21 cellular contexts compared by ENCODE assay signal in genomic region chr1:60960846-60961542, GRCh38.
DNase-seq lines count a peak whose midpoint lies in the region; ATAC-seq, FAIRE-seq and TF ChIP-seq lines count a peak whose summit lies in the region.
"Had no signal": no experiment of that assay in that cellular context is flagged by ENCODE, and none has a peak within 500 bp of the region (broad histone marks: within the 10 kb centered on the region; RNA-seq: fewer than 3 reads in every experiment).

No MANE protein-coding gene starts in this region.

- DNase-seq in EL (peak; percentile 45), MG63 (peak; percentile 6), bronchial epithelial cell (ENCODE audit: low read depth) (peak; percentile 70), NCI-H82 treated with DMSO at 0.1 percent for 48 hours (lab: John Stamatoyannopoulos, UW; ENCODE audit: unreplicated experiment) (no peak), T-helper 2 cell (no peak)
- DNase-seq in naive thymus-derived CD4-positive, alpha-beta T cell = no peak
- no peak for DNase-seq in CD4-positive, alpha-beta memory T cell
- no peak for DNase-seq in central memory CD4-positive, alpha-beta T cell
- DNase-seq: activated CD4-positive, CD25-positive, alpha-beta regulatory T cell; activated T-cell treated with anti-CD3 and anti-CD28 coated beads for 4 hours; dorsolateral prefrontal cortex; foreskin melanocyte; H7; NCI-H524 treated with DMSO at 0.1 percent for 48 hours; retina; stimulated activated CD4-positive, alpha-beta T cell treated with anti-CD3 and anti-CD28 coated beads, Interleukin-4, amount 100 ng/mL, for 24 hours; stimulated activated naive CD4-positive, alpha-beta T cell treated with Interleukin-2 at 50 U/mL for 16 hours had no signal

- no peak overlapping the region for H3K4me3 Mint-ChIP-seq in naive thymus-derived CD4-positive, alpha-beta T cell
- peak overlapping the region in 1 of 8 donors; percentile 16 for H3K4me3 Mint-ChIP-seq in CD4-positive, alpha-beta memory T cell

- peaks cover 0 to 36% (median 12%) of the 10 kb centered on the region in 11 donors for H3K9me3 Mint-ChIP-seq in naive thymus-derived CD4-positive, alpha-beta T cell
- H3K9me3 Mint-ChIP-seq in CD4-positive, alpha-beta memory T cell = peaks cover 2 to 36% (median 18%) of the 10 kb centered on the region in 8 donors

- ATAC-seq in naive thymus-derived CD4-positive, alpha-beta T cell = peak; percentile 40

- H3K27me3 Mint-ChIP-seq in naive thymus-derived CD4-positive, alpha-beta T cell = peaks cover 1 to 39% (median 29%) of the 10 kb centered on the region in 5 donors
- peaks cover 9 to 20% of the 10 kb centered on the region in 2 donors for H3K27me3 Mint-ChIP-seq in CD4-positive, alpha-beta memory T cell

- no peak overlapping the region for H3K27ac Mint-ChIP-seq in naive thymus-derived CD4-positive, alpha-beta T cell
- no peak overlapping the region for H3K27ac Mint-ChIP-seq in CD4-positive, alpha-beta memory T cell

- POLR2A ChIA-PET in naive thymus-derived CD4-positive, alpha-beta T cell (lab: Charles Lee) = no interaction called here
- POLR2A ChIA-PET in CD4-positive, alpha-beta memory T cell (lab: Charles Lee; ENCODE audit: partially characterized antibody) = no interaction called here

- H3K27ac ChIP-seq in naive thymus-derived CD4-positive, alpha-beta T cell (ENCODE audit: low read depth, low read length) = no peak overlapping the region
- H3K27ac ChIP-seq in CD4-positive, alpha-beta memory T cell (ENCODE audit: low read depth, low read length) = no peak overlapping the region
- H3K27ac ChIP-seq: BLaER1, dorsolateral prefrontal cortex, HL-60 had no signal

- H3K4me1 Mint-ChIP-seq in naive thymus-derived CD4-positive, alpha-beta T cell = peaks cover 0 to 2% (median 0%) of the 10 kb centered on the region in 7 donors
- no peaks in the 10 kb centered on the region for H3K4me1 Mint-ChIP-seq in CD4-positive, alpha-beta memory T cell

- FAIRE-seq in bronchial epithelial cell (lab: Jason Lieb, UNC) = no peak
- FAIRE-seq: GM18507, islet of Langerhans had no signal

- peaks cover 4% of the 10 kb centered on the region; the same call in 1 of the 2 replicates for H3K9me3 ChIP-seq in MG63
- H3K9me3 ChIP-seq in naive thymus-derived CD4-positive, alpha-beta T cell (ENCODE audit: control insufficient read depth in 2 of 3, low read length in 3 of 3) = peaks cover 0 to 12% (median 0%) of the 10 kb centered on the region in 3 experiments
- peaks cover 0 to 3% of the 10 kb centered on the region in 2 donors for H3K9me3 ChIP-seq in CD4-positive, alpha-beta memory T cell (ENCODE audit: control insufficient read depth in 1 of 2, low read length in 2 of 2)

- intact Hi-C loops in naive thymus-derived CD4-positive, alpha-beta T cell (cut with micrococcal nuclease) = no loop called here
- intact Hi-C loops in CD4-positive, alpha-beta memory T cell (cut with micrococcal nuclease) = no loop called here

- TF ChIP-seq CTCF in bronchial epithelial cell (IDR thresholded peaks at IDR 0.05; ENCODE audit: insufficient read depth, low read length, severe bottlenecking) = no peak

- no peaks in the 10 kb centered on the region for H3K4me1 ChIP-seq in naive thymus-derived CD4-positive, alpha-beta T cell (ENCODE audit: control insufficient read depth in 2 of 2, insufficient read depth in 2 of 2, low read length in 2 of 2)
- H3K4me1 ChIP-seq in CD4-positive, alpha-beta memory T cell (ENCODE audit: insufficient read depth, low read length) = no peaks in the 10 kb centered on the region
- H3K4me1 ChIP-seq: BLaER1 had no signal

- H3K27me3 ChIP-seq in MG63 (no peaks in the 10 kb centered on the region; the same call in 1 of the 2 replicates), bronchial epithelial cell (ENCODE audit: control insufficient read depth, insufficient read depth, low read length) (no peaks in the 10 kb centered on the region)
- H3K27me3 ChIP-seq in naive thymus-derived CD4-positive, alpha-beta T cell (ENCODE audit: control insufficient read depth in 2 of 2, insufficient read depth in 2 of 2, low read length in 2 of 2) = no peaks in the 10 kb centered on the region
- no peaks in the 10 kb centered on the region for H3K27me3 ChIP-seq in CD4-positive, alpha-beta memory T cell (ENCODE audit: insufficient read depth, low read length)
- H3K27me3 ChIP-seq: BLaER1, dorsolateral prefrontal cortex had no signal

- H3K36me3 ChIP-seq in MG63 (no peaks in the 10 kb centered on the region), bronchial epithelial cell (ENCODE audit: control insufficient read depth, insufficient read depth, low read length) (no peaks in the 10 kb centered on the region)
- no peaks in the 10 kb centered on the region for H3K36me3 ChIP-seq in naive thymus-derived CD4-positive, alpha-beta T cell (ENCODE audit: control insufficient read depth in 2 of 3, insufficient read depth in 3 of 3, low read length in 3 of 3)
- H3K36me3 ChIP-seq in CD4-positive, alpha-beta memory T cell (ENCODE audit: insufficient read depth, low read length) = no peaks in the 10 kb centered on the region
- H3K36me3 ChIP-seq: BLaER1 had no signal

- peaks cover 0 to 5% (median 0%) of the 10 kb centered on the region in 5 donors for H3K36me3 Mint-ChIP-seq in naive thymus-derived CD4-positive, alpha-beta T cell
- no peaks in the 10 kb centered on the region for H3K36me3 Mint-ChIP-seq in CD4-positive, alpha-beta memory T cell

- H3K4me3 ChIP-seq in MG63 (no peak overlapping the region), bronchial epithelial cell (ENCODE audit: low read depth, low read length) (no peak overlapping the region)
- no peak overlapping the region for H3K4me3 ChIP-seq in naive thymus-derived CD4-positive, alpha-beta T cell (ENCODE audit: low read length)
- no peak overlapping the region for H3K4me3 ChIP-seq in CD4-positive, alpha-beta memory T cell (ENCODE audit: low read length in 2 of 2)
- H3K4me3 ChIP-seq: BLaER1, dorsolateral prefrontal cortex had no signal

- CTCF ChIA-PET in naive thymus-derived CD4-positive, alpha-beta T cell (lab: Charles Lee) = no interaction called here
- CTCF ChIA-PET in CD4-positive, alpha-beta memory T cell (lab: Charles Lee; ENCODE audit: partially characterized antibody) = no interaction called here

Comparison
In these comparisons a context has a peak if more than half of its experiments do, and no peak if none do; other contexts are left out.
1. DNase-seq: peak in EL (single experiment), MG63 (single experiment) and bronchial epithelial cell (single experiment); none in naive thymus-derived CD4-positive, alpha-beta T cell (0 of 9), CD4-positive, alpha-beta memory T cell (0 of 5), NCI-H82 treated with DMSO at 0.1 percent for 48 hours (single experiment), T-helper 2 cell (0 of 5) and central memory CD4-positive, alpha-beta T cell (single experiment).